In the genomic region with DNA sequence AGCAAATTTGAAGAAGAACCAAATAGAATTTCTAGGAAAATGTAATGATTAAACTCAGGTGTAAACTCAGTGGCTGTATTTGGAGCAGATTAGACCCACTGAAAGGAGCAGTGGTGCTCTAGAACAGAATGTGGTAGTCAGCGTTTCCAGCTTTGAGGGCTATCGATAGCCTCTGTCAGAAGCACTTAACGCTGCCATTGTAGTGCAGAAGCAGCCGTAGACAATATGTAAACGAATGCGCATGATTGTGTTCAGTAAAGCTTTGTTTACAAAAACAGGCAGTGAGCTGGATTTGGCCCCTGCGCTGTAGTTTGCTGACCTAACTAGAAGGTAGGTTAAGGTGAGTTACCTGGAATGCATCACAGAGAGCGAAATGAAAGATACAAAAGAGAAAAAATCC, we compare ENCODE assay signal across 25 cellular contexts.
DNase-seq lines count a peak whose midpoint lies in the region; ATAC-seq, FAIRE-seq and TF ChIP-seq lines count a peak whose summit lies in the region.
"Had no signal": no experiment of that assay in that cellular context is flagged by ENCODE, and none has a peak within 500 bp of the region (broad histone marks: within the 10 kb centered on the region; RNA-seq: fewer than 3 reads in every experiment).

No MANE protein-coding gene starts in this region.

- TF ChIP-seq CTCF in Caco-2 (IDR thresholded peaks at IDR 0.05; ENCODE audit: insufficient read depth in 1 of 2, low read depth in 1 of 2, low read length in 1 of 2, severe bottlenecking in 1 of 2, unreplicated experiment in 1 of 2) (no peak), GM23338 (conservative IDR thresholded peaks at IDR 0.05; ENCODE audit: low read depth in 2 of 2) (no peak), WTC11 (IDR thresholded peaks at IDR 0.05) (no peak), D721Med (IDR thresholded peaks at IDR 0.05; ENCODE audit: insufficient read depth, missing control alignments) (no peak)

- ATAC-seq in GM23338, result peak; percentile 91
- peak; percentile 87 for ATAC-seq in WTC11
- ATAC-seq in GM18520 (IDR thresholded peaks at IDR 0.05; ENCODE audit: unreplicated experiment), result no peak

- H3K4me3 ChIP-seq in Caco-2 (ENCODE audit: low read depth, low read length) (no peak overlapping the region), GM23338 (no peak overlapping the region; the same call in 1 of the 2 replicates), iPS-18a (ENCODE audit: low read length) (peak overlapping the region; percentile 5)
- H3K4me3 ChIP-seq: BLaER1, SJSA1 had no signal

- H3K27me3 ChIP-seq in Caco-2 (replicated peaks; ENCODE audit: control insufficient read depth, insufficient read depth, low read length), result no peaks in the 10 kb centered on the region
- no peaks in the 10 kb centered on the region for H3K27me3 ChIP-seq in GM23338 (ENCODE audit: insufficient read depth)
- H3K27me3 ChIP-seq in iPS-18a (ENCODE audit: control insufficient read depth, insufficient read depth, low read length), result no peaks in the 10 kb centered on the region
- H3K27me3 ChIP-seq: BLaER1, SJSA1 had no signal

- H3K79me2 ChIP-seq in GM23338 (replicated peaks; ENCODE audit: insufficient read depth), result no peaks in the 10 kb centered on the region

- H3K4me3 Mint-ChIP-seq in Caco-2 (ENCODE audit: unreplicated experiment) (no peak overlapping the region), GM23338 (peak overlapping the region; percentile 26; the same call in 1 of the 3 replicates), WTC11 (peak overlapping the region; percentile 35)
- H3K4me3 Mint-ChIP-seq: CD4-positive, alpha-beta T cell; HFFc6 had no signal

- H3K9me3 Mint-ChIP-seq in Caco-2 (ENCODE audit: unreplicated experiment), result no peaks in the 10 kb centered on the region
- no peaks in the 10 kb centered on the region for H3K9me3 Mint-ChIP-seq in GM23338
- H3K9me3 Mint-ChIP-seq in WTC11, result no peaks in the 10 kb centered on the region
- H3K9me3 Mint-ChIP-seq: CD4-positive, alpha-beta T cell; HFFc6 had no signal

- H3K36me3 ChIP-seq in Caco-2 (ENCODE audit: control insufficient read depth, insufficient read depth, low read length) (peaks cover 6% of the 10 kb centered on the region), GM23338 (ENCODE audit: insufficient read depth) (0 out of 2 replicates have a peak, but pooled peaks cover 11% of the 10 kb centered on the region), iPS-18a (ENCODE audit: control insufficient read depth, low read depth, low read length) (peaks cover 39% of the 10 kb centered on the region)

- H3K4me1 ChIP-seq in Caco-2 (no peaks in the 10 kb centered on the region), GM23338 (ENCODE audit: insufficient read depth) (peaks cover 8% of the 10 kb centered on the region), iPS-18a (ENCODE audit: control insufficient read depth, low read depth, low read length) (peaks cover 12% of the 10 kb centered on the region)
- H3K4me1 ChIP-seq: SJSA1 had no signal

- H3K27me3 Mint-ChIP-seq in Caco-2 (ENCODE audit: insufficient read depth, unreplicated experiment) (no peaks in the 10 kb centered on the region), GM23338 (ENCODE audit: insufficient read depth, low read depth, poor library complexity) (peaks cover 1% of the 10 kb centered on the region), WTC11 (ENCODE audit: low read depth) (no peaks in the 10 kb centered on the region)
- H3K27me3 Mint-ChIP-seq: CD4-positive, alpha-beta T cell had no signal

- H3K27ac ChIP-seq in GM23338 (ENCODE audit: low read depth) (peak overlapping the region; percentile 35; the same call in 1 of the 2 replicates), iPS-18a (ENCODE audit: low read length) (no peak overlapping the region)
- H3K27ac ChIP-seq: BLaER1, SJSA1 had no signal

- no peak overlapping the region for H2AFZ ChIP-seq in GM23338

- H3K9me2 ChIP-seq in GM23338 (ENCODE audit: insufficient read depth), result no peaks in the 10 kb centered on the region

- H3K9me3 ChIP-seq in Caco-2 (no peaks in the 10 kb centered on the region), iPS-18a (ENCODE audit: control insufficient read depth, low read depth, low read length) (no peaks in the 10 kb centered on the region)
- H3K9me3 ChIP-seq: SJSA1 had no signal

- CTCF ChIA-PET in Caco-2 (lab: Charles Lee), result interaction anchor here (0.6 kb wide), 1 partner anchor 24 kb away, joined by 3 read pairs; no protein-coding TSS in a partner anchor
- CTCF ChIA-PET in WTC11 (lab: Charles Lee), result interaction anchor here (0.5 to 2.4 kb wide), 6 partner anchors 11 to 158 kb away, joined by 3 to 6 read pairs (median 4); no protein-coding TSS in a partner anchor

- H3K4me1 Mint-ChIP-seq in Caco-2 (ENCODE audit: low read depth, unreplicated experiment), result no peaks in the 10 kb centered on the region
- H3K4me1 Mint-ChIP-seq in GM23338, result peaks cover 17% of the 10 kb centered on the region
- H3K4me1 Mint-ChIP-seq in WTC11, result peaks cover 19% of the 10 kb centered on the region

- H3K9ac ChIP-seq in iPS-18a (ENCODE audit: low read length), result no peak overlapping the region
- H3K9ac ChIP-seq: BLaER1 had no signal

- H3K27ac Mint-ChIP-seq in Caco-2 (ENCODE audit: unreplicated experiment) (no peak overlapping the region), GM23338 (peak overlapping the region; percentile 69), WTC11 (peak overlapping the region; percentile 86)
- H3K27ac Mint-ChIP-seq: CD4-positive, alpha-beta T cell; HFFc6 had no signal

- intact Hi-C loops in Caco-2 (cut with micrococcal nuclease; ENCODE audit: unreplicated experiment), result no loop called here

- H4K20me1 ChIP-seq in GM23338 (replicated peaks; ENCODE audit: insufficient read depth), result no peaks in the 10 kb centered on the region; the same call in 1 of the 2 replicates
- H4K20me1 ChIP-seq: BLaER1 had no signal

- DNase-seq in Caco-2 (no peak), GM23338 (ENCODE audit: low spot score) (peak; percentile 72), WTC11 (ENCODE audit: low spot score) (peak; percentile 25), NCI-H2227 (lab: John Stamatoyannopoulos, UW; ENCODE audit: unreplicated experiment) (no peak), D721Med (ENCODE audit: insufficient read length, low spot score) (no peak), iPS-NIHi11 (ENCODE audit: low spot score) (no peak)
- DNase-seq: CD4-positive, alpha-beta T cell; DMS153; HFFc6; NCI-H1417; NCI-H1694 treated with DMSO at 0.1 percent for 48 hours; NCI-H2081 treated with DMSO at 0.1 percent for 48 hours; NCI-H2227 treated with DMSO at 0.1 percent for 48 hours; NCI-H774; OCI-M1; T-helper 1 cell had no signal

- H3K4me2 ChIP-seq in GM23338, result peak overlapping the region; percentile 40
- H3K4me2 ChIP-seq: BLaER1 had no signal

- no peak for FAIRE-seq in D721Med (lab: Jason Lieb, UNC)
- FAIRE-seq: G401.6, GM12892, H54, HTR-8/SVneo, RCC 7860 had no signal

- BruUV-seq in Caco-2 (replicated peaks; lab: Mats Ljungman, UMichigan), result TSS peak; percentile 10

- H3F3A ChIP-seq in GM23338 (replicated peaks; ENCODE audit: low read depth), result no peaks in the 10 kb centered on the region

- H3K36me3 Mint-ChIP-seq in Caco-2 (ENCODE audit: insufficient read depth, unreplicated experiment) (peaks cover 61% of the 10 kb centered on the region), GM23338 (ENCODE audit: low read depth) (peaks cover 54% of the 10 kb centered on the region), WTC11 (peaks cover 47% of the 10 kb centered on the region)

- POLR2A ChIA-PET in Caco-2 (lab: Charles Lee), result no interaction called here
- POLR2A ChIA-PET in WTC11 (lab: Charles Lee), result no interaction called here

TF ChIP-seq in GM23338, 12 proteins besides CTCF, POLR2A, EP300 and RAD21:
- no peak for TF ChIP-seq POLR2AphosphoS5 (IDR thresholded peaks at IDR 0.05; ENCODE audit: low read depth)
- TF ChIP-seq NANOG (IDR thresholded peaks at IDR 0.05; ENCODE audit: borderline replicate concordance), result peak; percentile 48; the same call in 1 of the 2 replicates

TF ChIP-seq in WTC11, 78 proteins besides CTCF, POLR2A, EP300 and RAD21 (continues in another document):
- TF ChIP-seq ETV6 (CRISPR knock-in tag; IDR thresholded peaks at IDR 0.05) (0 out of 2 replicates have a peak, but pooled peaks have one; percentile 18), FOXK1 (CRISPR knock-in tag; IDR thresholded peaks at IDR 0.05) (peak; percentile 86; the same call in 1 of the 2 replicates)
- TF ChIP-seq, protein P1, sequence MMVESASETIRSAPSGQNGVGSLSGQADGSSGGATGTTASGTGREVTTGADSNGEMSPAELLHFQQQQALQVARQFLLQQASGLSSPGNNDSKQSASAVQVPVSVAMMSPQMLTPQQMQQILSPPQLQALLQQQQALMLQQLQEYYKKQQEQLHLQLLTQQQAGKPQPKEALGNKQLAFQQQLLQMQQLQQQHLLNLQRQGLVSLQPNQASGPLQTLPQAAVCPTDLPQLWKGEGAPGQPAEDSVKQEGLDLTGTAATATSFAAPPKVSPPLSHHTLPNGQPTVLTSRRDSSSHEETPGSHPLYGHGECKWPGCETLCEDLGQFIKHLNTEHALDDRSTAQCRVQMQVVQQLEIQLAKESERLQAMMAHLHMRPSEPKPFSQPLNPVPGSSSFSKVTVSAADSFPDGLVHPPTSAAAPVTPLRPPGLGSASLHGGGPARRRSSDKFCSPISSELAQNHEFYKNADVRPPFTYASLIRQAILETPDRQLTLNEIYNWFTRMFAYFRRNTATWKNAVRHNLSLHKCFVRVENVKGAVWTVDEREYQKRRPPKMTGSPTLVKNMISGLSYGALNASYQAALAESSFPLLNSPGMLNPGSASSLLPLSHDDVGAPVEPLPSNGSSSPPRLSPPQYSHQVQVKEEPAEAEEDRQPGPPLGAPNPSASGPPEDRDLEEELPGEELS (CRISPR knock-in tag; IDR thresholded peaks at IDR 0.05), result peak; percentile 93; the same call in 1 of the 2 replicates
- TF ChIP-seq, protein P2, sequence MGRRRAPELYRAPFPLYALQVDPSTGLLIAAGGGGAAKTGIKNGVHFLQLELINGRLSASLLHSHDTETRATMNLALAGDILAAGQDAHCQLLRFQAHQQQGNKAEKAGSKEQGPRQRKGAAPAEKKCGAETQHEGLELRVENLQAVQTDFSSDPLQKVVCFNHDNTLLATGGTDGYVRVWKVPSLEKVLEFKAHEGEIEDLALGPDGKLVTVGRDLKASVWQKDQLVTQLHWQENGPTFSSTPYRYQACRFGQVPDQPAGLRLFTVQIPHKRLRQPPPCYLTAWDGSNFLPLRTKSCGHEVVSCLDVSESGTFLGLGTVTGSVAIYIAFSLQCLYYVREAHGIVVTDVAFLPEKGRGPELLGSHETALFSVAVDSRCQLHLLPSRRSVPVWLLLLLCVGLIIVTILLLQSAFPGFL (CRISPR knock-in tag; IDR thresholded peaks at IDR 0.05; ENCODE audit: borderline replicate concordance), result no peak

Comparison
In these comparisons a context has a peak if more than half of its experiments do, and no peak if none do; other contexts are left out.
1. DNase-seq: peak in GM23338 (single experiment) and WTC11 (single experiment); none in Caco-2 (0 of 2), NCI-H2227 (single experiment), D721Med (single experiment) and iPS-NIHi11 (single experiment).